In genomic region chr2:39377226-39377939, GRCh38 we compare ENCODE assay signal across 8 cellular contexts. TPM values are rescaled to one million over a fixed set of nuclear protein-coding genes. Genes with fewer than 3 reads are reported as not detected.
DNase-seq lines count a peak whose midpoint lies in the region; ATAC-seq, FAIRE-seq and TF ChIP-seq lines count a peak whose summit lies in the region.

No MANE protein-coding gene starts in this region.

- peak; percentile 88 for ATAC-seq in GM21515 (IDR thresholded peaks at IDR 0.05; ENCODE audit: unreplicated experiment)

- H3K9ac ChIP-seq in HUES64 (ENCODE audit: low read depth, low read length) = no peak overlapping the region

- no peak for DNase-seq in GM12892 (ENCODE audit: insufficient read length)
- peak; percentile 17 for DNase-seq in choroid plexus epithelial cell (ENCODE audit: low read depth)
- no peak for DNase-seq in ACHN
- no peak for DNase-seq in Caco-2
- no peak for DNase-seq in posterior vena cava (ENCODE audit: low spot score)

- TF ChIP-seq POLR2A in GM12892 (IDR thresholded peaks at IDR 0.05; ENCODE audit: low read depth, low read length) = no peak

- H3K27me3 ChIP-seq in HUES64 (ENCODE audit: insufficient read depth, low read length) (no peaks in the 10 kb centered on the region), thymus (ENCODE audit: control insufficient read depth, insufficient read depth) (no peaks in the 10 kb centered on the region), Caco-2 (replicated peaks; ENCODE audit: control insufficient read depth, insufficient read depth, low read length) (no peaks in the 10 kb centered on the region)

- H3K9me3 ChIP-seq in HUES64 (ENCODE audit: insufficient read depth, low read depth, low read length) = peaks cover 2% of the 10 kb centered on the region; the same call in 1 of the 2 replicates
- no peaks in the 10 kb centered on the region for H3K9me3 ChIP-seq in thymus (ENCODE audit: control insufficient read depth)
- H3K9me3 ChIP-seq in Caco-2 = no peaks in the 10 kb centered on the region

- H3K36me3 ChIP-seq in HUES64 (ENCODE audit: insufficient read depth, low read length) = peaks cover 21% of the 10 kb centered on the region
- no peaks in the 10 kb centered on the region for H3K36me3 ChIP-seq in thymus (ENCODE audit: control insufficient read depth, insufficient read depth)
- H3K36me3 ChIP-seq in Caco-2 (ENCODE audit: control insufficient read depth, insufficient read depth, low read length) = no peaks in the 10 kb centered on the region

- CTCF ChIA-PET in Caco-2 (lab: Charles Lee) = interaction anchor here (1.1 kb wide), 1 partner anchor 60 kb away, joined by 3 read pairs; no protein-coding TSS in a partner anchor

- POLR2A ChIA-PET in Caco-2 (lab: Charles Lee) = no interaction called here

- peaks cover 36% of the 10 kb centered on the region for H3K4me1 ChIP-seq in HUES64 (ENCODE audit: insufficient read depth, low read length)
- H3K4me1 ChIP-seq in thymus (ENCODE audit: control insufficient read depth, insufficient read depth, low read length) = no peaks in the 10 kb centered on the region
- 0 out of 2 replicates have a peak, but pooled peaks cover 4% of the 10 kb centered on the region for H3K4me1 ChIP-seq in Caco-2

- peak overlapping the region; percentile 46 for H3K27ac ChIP-seq in HUES64 (ENCODE audit: low read depth, low read length)
- peak overlapping the region; percentile 2 for H3K27ac ChIP-seq in thymus (ENCODE audit: low read depth)

- peaks cover 7% of the 10 kb centered on the region for H3K36me3 Mint-ChIP-seq in Caco-2 (ENCODE audit: insufficient read depth, unreplicated experiment)

- peak; percentile 80 for FAIRE-seq in GM12892 (lab: Jason Lieb, UNC)

- in situ Hi-C loops in ACHN (cut with HindIII; ENCODE audit: low pct_ligation_motif_present, low pct_unique_long_range_greater_than_20kb, low sequenced_read_pairs) = no loop called here

- H3K27me3 Mint-ChIP-seq in Caco-2 (ENCODE audit: insufficient read depth, unreplicated experiment) = no peaks in the 10 kb centered on the region

- TF ChIP-seq CTCF in choroid plexus epithelial cell (conservative IDR thresholded peaks at IDR 0.05; ENCODE audit: low read depth, low read length) = no peak
- TF ChIP-seq CTCF in Caco-2 (IDR thresholded peaks at IDR 0.05; ENCODE audit: insufficient read depth in 1 of 2, low read depth in 1 of 2, low read length in 1 of 2, severe bottlenecking in 1 of 2, unreplicated experiment in 1 of 2) = no peak

- H3K9me3 Mint-ChIP-seq in Caco-2 (ENCODE audit: unreplicated experiment) = peaks cover 13% of the 10 kb centered on the region

- WGBS in HUES64 = 72% methylated on average over 2 of the region's 2 CpGs
- WGBS in thymus = 55% methylated on average over 2 of the region's 2 CpGs

- no peak overlapping the region for H3K27ac Mint-ChIP-seq in Caco-2 (ENCODE audit: unreplicated experiment)

- peaks cover 7% of the 10 kb centered on the region for H3K4me1 Mint-ChIP-seq in Caco-2 (ENCODE audit: low read depth, unreplicated experiment)

- intact Hi-C loops in Caco-2 (cut with micrococcal nuclease; ENCODE audit: unreplicated experiment) = no loop called here
- intact Hi-C loops in posterior vena cava (cut with DNase I) = no loop called here

- BruUV-seq in Caco-2 (replicated peaks; lab: Mats Ljungman, UMichigan) = no TSS peak

- no peak overlapping the region for H3K4me3 Mint-ChIP-seq in Caco-2 (ENCODE audit: unreplicated experiment)

- H3K4me3 ChIP-seq in HUES64 (ENCODE audit: low read length) (no peak overlapping the region), choroid plexus epithelial cell (ENCODE audit: low read depth, low read length) (no peak overlapping the region), thymus (ENCODE audit: low read length) (no peak overlapping the region), Caco-2 (ENCODE audit: low read depth, low read length) (no peak overlapping the region)

RNA-seq across cellular contexts. Expression of gene MAP4K3, which starts 59.7 kb away (rescaled TPM):
- polyA plus RNA-seq in GM12892 (2012; ENCODE audit: missing spikeins) = 3.2 TPM
- polyA plus RNA-seq in HUES64 (2013, experiment 1 of 2) = 31.3 TPM
- polyA plus RNA-seq in HUES64 (2013, experiment 2 of 2) = 32.0 TPM
- polyA plus RNA-seq in thymus = 19.5 TPM
- total RNA-seq in Caco-2 (2022) (46.1 and 50.7 TPM in 2 replicates), posterior vena cava (10 to 100 TPM; 24.7 to 47.4 TPM)
